ENCODE assay signal across 10 cellular contexts in genomic region chr5:160843240-160843639, GRCh38.
A peak's percentile ranks its signal among the peaks of the same experiment; 100 is the strongest.
DNase-seq lines count a peak whose midpoint lies in the region; ATAC-seq and FAIRE-seq lines count a peak whose summit lies in the region.
"Had no signal": no experiment of that assay in that cellular context is flagged by ENCODE, and none has a peak within 500 bp of the region (broad histone marks: within the 10 kb centered on the region; RNA-seq: fewer than 3 reads in every experiment).

No MANE protein-coding gene starts in this region.

- peak; percentile 98 for ATAC-seq in GM18517 (IDR thresholded peaks at IDR 0.05; ENCODE audit: unreplicated experiment)
- ATAC-seq in GM21515 (IDR thresholded peaks at IDR 0.05; ENCODE audit: unreplicated experiment), result peak; percentile 96
- peak; percentile 99 for ATAC-seq in HG03354 (IDR thresholded peaks at IDR 0.05; ENCODE audit: poor library complexity, severe bottlenecking, unreplicated experiment)
- ATAC-seq: stimulated activated effector memory CD8-positive, alpha-beta T cell treated with anti-CD3 and anti-CD28 coated beads, Interleukin-12 subunit alpha, Interleukin-12 subunit beta, amount 100 ng/mL, for 72 hours had no signal

- peak; percentile 36 for FAIRE-seq in colon (lab: Jason Lieb, UNC)

- DNase-seq in NCI-H1092 treated with DMSO at 0.1 percent for 48 hours (lab: John Stamatoyannopoulos, UW), result no peak
- DNase-seq in COR-L47 (lab: John Stamatoyannopoulos, UW), result no peak
- DNase-seq in stimulated activated CD4-positive, alpha-beta T cell treated with anti-CD3 and anti-CD28 coated beads, Interleukin-1b, Interleukin-23, amount 100 ng/mL, for 48 hours, result no peak
- DNase-seq in activated CD4-positive, alpha-beta T cell treated with anti-CD3 and anti-CD28 coated beads for 1 hour, result no peak
- DNase-seq: NCI-H1436 had no signal
